Comparison of ENCODE assay signal across 12 cellular contexts in genomic region chr7:105885386-105886111, GRCh38. TPM values are rescaled to one million over a fixed set of nuclear protein-coding genes. Genes with fewer than 3 reads are reported as not detected.
DNase-seq lines count a peak whose midpoint lies in the region; ATAC-seq and TF ChIP-seq lines count a peak whose summit lies in the region.
"Had no signal": no experiment of that assay in that cellular context is flagged by ENCODE, and none has a peak within 500 bp of the region (broad histone marks: within the 10 kb centered on the region; RNA-seq: fewer than 3 reads in every experiment).

No MANE protein-coding gene starts in this region.

- H3K4me2 ChIP-seq in DND-41 (ENCODE audit: insufficient read depth, low read length) = no peak overlapping the region

- H2AFZ ChIP-seq in DND-41 (ENCODE audit: low read depth, low read length) = no peak overlapping the region

- H3K4me3 ChIP-seq in DND-41 (ENCODE audit: low read depth in 1 of 2, low read length in 2 of 2) (no peak overlapping the region), fibroblast of the aortic adventitia (ENCODE audit: low read depth, low read length) (no peak overlapping the region), tibial artery (no peak overlapping the region)
- H3K4me3 ChIP-seq: HAP-1 had no signal

- peak; percentile 10 for DNase-seq in NCI-H1436 (lab: John Stamatoyannopoulos, UW)
- no peak for DNase-seq in NCI-H1436 treated with DMSO at 0.1 percent for 48 hours (lab: John Stamatoyannopoulos, UW)
- DNase-seq in DND-41 = peak; percentile 24
- peak; percentile 67 for DNase-seq in NCI-H82 (lab: John Stamatoyannopoulos, UW)
- peak; percentile 16 for DNase-seq in fibroblast of the aortic adventitia (ENCODE audit: low read depth)
- no peak for DNase-seq in tibial artery
- DNase-seq: activated CD4-positive, CD25-positive, alpha-beta regulatory T cell treated with anti-CD3 and anti-CD28 coated beads, Interleukin-2, amount 50 U/mL, for 72 hours; activated naive CD4-positive, alpha-beta T cell treated with anti-CD3 and anti-CD28 coated beads, Interleukin-2, amount 50 U/mL, for 16 hours; stimulated activated naive CD8-positive, alpha-beta T cell treated with anti-CD3 and anti-CD28 coated beads, Interleukin-15, amount 100 ng/mL, for 72 hours had no signal

- peaks cover 13% of the 10 kb centered on the region for H3K27me3 ChIP-seq in DND-41 (ENCODE audit: insufficient read depth, low read length, poor library complexity)
- H3K27me3 ChIP-seq in tibial artery = no peaks in the 10 kb centered on the region

- H3K27ac ChIP-seq in DND-41 (ENCODE audit: low read length) (no peak overlapping the region), tibial artery (no peak overlapping the region)

- no peaks in the 10 kb centered on the region for H3K79me2 ChIP-seq in DND-41 (ENCODE audit: insufficient read depth, low read length)

- intact Hi-C loops in tibial artery (cut with DNase I; ENCODE audit: low total_unique reads) = no loop called here

- no peak for TF ChIP-seq CTCF in DND-41 (IDR thresholded peaks at IDR 0.05; ENCODE audit: borderline replicate concordance, extremely low read depth, low read length, poor library complexity, severe bottlenecking)
- no peak for TF ChIP-seq CTCF in fibroblast of the aortic adventitia (IDR thresholded peaks at IDR 0.05; ENCODE audit: insufficient read depth, low read length)
- no peak for TF ChIP-seq CTCF in tibial artery (IDR thresholded peaks at IDR 0.05)

- H3K9ac ChIP-seq in DND-41 (ENCODE audit: low read depth, low read length) = no peak overlapping the region

- ATAC-seq in DND-41 (ENCODE audit: insufficient read depth, low read depth) = no peak; the same call in 2 of the 3 replicates
- no peak for ATAC-seq in GM19397 (IDR thresholded peaks at IDR 0.05; ENCODE audit: unreplicated experiment)
- no peak for ATAC-seq in GM19035 (IDR thresholded peaks at IDR 0.05; ENCODE audit: unreplicated experiment)
- ATAC-seq: stimulated activated naive CD8-positive, alpha-beta T cell treated with anti-CD3 and anti-CD28 coated beads, Interleukin-15, amount 100 ng/mL, for 72 hours had no signal

- H3K9me3 ChIP-seq in DND-41 (ENCODE audit: insufficient read depth, low read length, severe bottlenecking) (no peaks in the 10 kb centered on the region), tibial artery (no peaks in the 10 kb centered on the region)
- H3K9me3 ChIP-seq: HAP-1 had no signal

- H3K36me3 ChIP-seq in DND-41 (ENCODE audit: insufficient read depth, low read length) = no peaks in the 10 kb centered on the region
- no peaks in the 10 kb centered on the region for H3K36me3 ChIP-seq in tibial artery
- H3K36me3 ChIP-seq: HAP-1 had no signal

- H3K4me1 ChIP-seq in DND-41 (ENCODE audit: insufficient read depth, low read length) (no peaks in the 10 kb centered on the region), tibial artery (peaks cover 0 to 4% (median 0%) of the 10 kb centered on the region in 4 donors)
- H3K4me1 ChIP-seq: HAP-1 had no signal

- no peaks in the 10 kb centered on the region for H4K20me1 ChIP-seq in DND-41 (ENCODE audit: insufficient read depth, low read length)

RNA-seq across cellular contexts. Expression of gene ATXN7L1, which starts 9.2 kb away (rescaled TPM):
- 2.7 and 13.8 TPM in 2 replicates for total RNA-seq in fibroblast of the aortic adventitia (ENCODE audit: low replicate concordance)

Comparison
In these comparisons a context has a peak if more than half of its experiments do, and no peak if none do; other contexts are left out.
1. DNase-seq: peak in NCI-H1436 (single experiment), DND-41 (single experiment), NCI-H82 (single experiment) and fibroblast of the aortic adventitia (single experiment); none in NCI-H1436 treated with DMSO at 0.1 percent for 48 hours (single experiment) and tibial artery (0 of 2).